ENCODE assay signal across 19 cellular contexts in the genomic region with DNA sequence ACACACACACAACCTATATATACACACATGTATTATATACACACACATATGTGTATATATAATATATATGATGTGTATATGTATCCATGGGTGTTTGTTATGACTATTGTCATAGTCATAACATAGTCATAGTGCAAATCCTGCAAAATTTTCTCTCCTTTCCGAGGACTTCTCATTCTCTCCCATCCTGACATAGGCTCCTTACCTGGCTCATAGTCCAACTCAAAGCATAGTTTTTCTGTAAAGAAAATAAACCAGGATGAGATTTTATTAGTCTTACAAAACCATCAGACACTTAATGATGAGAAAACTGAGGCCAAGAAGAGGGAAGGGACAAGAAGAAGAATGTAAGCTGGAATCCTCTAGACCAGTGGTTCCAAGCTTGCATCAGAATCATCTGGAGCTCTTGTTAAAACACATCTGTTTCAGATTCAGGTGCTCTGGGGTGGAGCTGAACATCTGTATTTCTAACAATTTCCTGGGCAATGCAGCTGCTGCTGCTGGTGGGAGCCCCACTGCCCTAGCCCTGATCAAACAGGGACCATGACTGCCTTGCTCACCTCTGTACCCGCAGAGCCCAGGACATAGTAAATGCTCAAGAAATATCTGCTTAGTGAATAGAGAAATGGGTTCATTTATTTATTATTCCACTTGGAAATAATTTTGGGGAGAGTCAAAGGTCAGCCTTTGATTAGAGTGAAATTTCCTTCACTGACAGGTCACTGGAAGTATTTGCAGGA. TPM values are rescaled to one million over a fixed set of nuclear protein-coding genes. Genes with fewer than 3 reads are reported as not detected.
DNase-seq lines count a peak whose midpoint lies in the region; ATAC-seq and TF ChIP-seq lines count a peak whose summit lies in the region.
"Had no signal": no experiment of that assay in that cellular context is flagged by ENCODE, and none has a peak within 500 bp of the region (broad histone marks: within the 10 kb centered on the region; RNA-seq: fewer than 3 reads in every experiment).

No MANE protein-coding gene starts in this region.

- H3K4me1 ChIP-seq in HEK293 (ENCODE audit: control insufficient read depth, insufficient read depth, low read length), result peaks cover 27% of the 10 kb centered on the region
- H3K4me1 ChIP-seq in colonic mucosa, result no peaks in the 10 kb centered on the region
- peaks cover 0 to 4% of the 10 kb centered on the region in 2 donors for H3K4me1 ChIP-seq in muscle layer of duodenum (ENCODE audit: control insufficient read depth in 1 of 2, insufficient read depth in 2 of 2, low read length in 2 of 2)
- H3K4me1 ChIP-seq: Caco-2 had no signal

- intact Hi-C loops in colonic mucosa (cut with DNase I), result no loop called here

- CTCF ChIA-PET in HEK293 (lab: Yijun Ruan, JAX), result interaction anchor here (0.6 to 6.3 kb wide), 5 partner anchors 17 to 89 kb away, joined by 3 to 80 read pairs (median 5); a partner anchor contains a TSS

- H3K9ac ChIP-seq in colonic mucosa (ENCODE audit: low read depth in 2 of 2, low read length in 2 of 2), result no peak overlapping the region

- POLR2A ChIA-PET in HEK293 (lab: Yijun Ruan, JAX), result interaction anchor here (0.7 kb wide), 1 partner anchor 52 kb away, joined by 4 read pairs; no protein-coding TSS in a partner anchor

- no peak for TF ChIP-seq CTCF in HEK293 (tag by site-specific recombination; IDR thresholded peaks at IDR 0.05)
- no peak for TF ChIP-seq CTCF in colonic mucosa (IDR thresholded peaks at IDR 0.05)

- H3K27ac ChIP-seq in HEK293 (ENCODE audit: extremely low read depth, low read depth, low read length) (no peak overlapping the region; the same call in 1 of the 2 replicates), colonic mucosa (peak overlapping the region; percentile 67), muscle layer of duodenum (ENCODE audit: low read length) (peak overlapping the region; percentile 65)

- no peaks in the 10 kb centered on the region for H3K36me3 ChIP-seq in HEK293 (ENCODE audit: control insufficient read depth in 2 of 2, insufficient read depth in 1 of 2, low read length in 2 of 2)
- H3K36me3 ChIP-seq in colonic mucosa, result no peaks in the 10 kb centered on the region
- H3K36me3 ChIP-seq in muscle layer of duodenum (ENCODE audit: control insufficient read depth in 1 of 2, insufficient read depth in 2 of 2, low read length in 2 of 2), result no peaks in the 10 kb centered on the region

- H3K27me3 ChIP-seq in colonic mucosa (no peaks in the 10 kb centered on the region), muscle layer of duodenum (ENCODE audit: low read depth, low read length) (no peaks in the 10 kb centered on the region)

- H3K4me3 ChIP-seq in HEK293 (ENCODE audit: low read depth, low read length) (no peak overlapping the region), colonic mucosa (no peak overlapping the region), muscle layer of duodenum (ENCODE audit: low read depth in 1 of 2, low read length in 2 of 2) (no peak overlapping the region)
- H3K4me3 ChIP-seq: GM12878 had no signal

- no peak for ATAC-seq in HG02938 (IDR thresholded peaks at IDR 0.05; ENCODE audit: unreplicated experiment)
- no peak for ATAC-seq in GM21529 (IDR thresholded peaks at IDR 0.05; ENCODE audit: unreplicated experiment)
- ATAC-seq: activated CD8-positive, alpha-beta T cell treated with anti-CD3 and anti-CD28 coated beads for 36 hours; GM12878; natural killer cell treated with Interleukin-12 subunit alpha and Interleukin-12 subunit beta and Interleukin-15 and Interleukin-18, amount 100 ng/mL, for 72 hours had no signal

- H3K9me3 ChIP-seq in HEK293 (ENCODE audit: control insufficient read depth, insufficient read depth, low read depth, low read length), result no peaks in the 10 kb centered on the region
- no peaks in the 10 kb centered on the region for H3K9me3 ChIP-seq in colonic mucosa
- no peaks in the 10 kb centered on the region for H3K9me3 ChIP-seq in muscle layer of duodenum (ENCODE audit: control insufficient read depth in 1 of 2, low read length in 2 of 2)
- H3K9me3 ChIP-seq: Caco-2 had no signal

- DNase-seq in colonic mucosa, result no peak
- DNase-seq in T-helper 2 cell, result no peak
- DNase-seq: activated CD8-positive, alpha-beta T cell treated with anti-CD3 and anti-CD28 coated beads for 36 hours; activated T-cell treated with anti-CD3 and anti-CD28 coated beads, Interleukin-2, amount 50 U/mL, for 48 hours; AML-193; Caco-2; cortex of kidney; NCI-H187 had no signal

TF ChIP-seq in HEK293, 187 proteins besides CTCF, POLR2A, EP300 and RAD21:
- TF ChIP-seq ZNF664 (tag by site-specific recombination; IDR thresholded peaks at IDR 0.05), result peak; percentile 99
- TF ChIP-seq ZNF350 (tag by site-specific recombination; IDR thresholded peaks at IDR 0.05), result no peak
- TF ChIP-seq, protein P1, sequence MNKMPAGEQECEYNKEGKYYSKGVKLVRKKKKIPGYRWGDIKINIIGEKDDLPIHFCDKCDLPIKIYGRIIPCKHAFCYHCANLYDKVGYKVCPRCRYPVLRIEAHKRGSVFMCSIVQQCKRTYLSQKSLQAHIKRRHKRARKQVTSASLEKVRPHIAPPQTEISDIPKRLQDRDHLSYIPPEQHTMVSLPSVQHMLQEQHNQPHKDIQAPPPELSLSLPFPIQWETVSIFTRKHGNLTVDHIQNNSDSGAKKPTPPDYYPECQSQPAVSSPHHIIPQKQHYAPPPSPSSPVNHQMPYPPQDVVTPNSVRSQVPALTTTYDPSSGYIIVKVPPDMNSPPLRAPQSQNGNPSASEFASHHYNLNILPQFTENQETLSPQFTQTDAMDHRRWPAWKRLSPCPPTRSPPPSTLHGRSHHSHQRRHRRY (tag by site-specific recombination; IDR thresholded peaks at IDR 0.05), result no peak
- TF ChIP-seq, protein P2, sequence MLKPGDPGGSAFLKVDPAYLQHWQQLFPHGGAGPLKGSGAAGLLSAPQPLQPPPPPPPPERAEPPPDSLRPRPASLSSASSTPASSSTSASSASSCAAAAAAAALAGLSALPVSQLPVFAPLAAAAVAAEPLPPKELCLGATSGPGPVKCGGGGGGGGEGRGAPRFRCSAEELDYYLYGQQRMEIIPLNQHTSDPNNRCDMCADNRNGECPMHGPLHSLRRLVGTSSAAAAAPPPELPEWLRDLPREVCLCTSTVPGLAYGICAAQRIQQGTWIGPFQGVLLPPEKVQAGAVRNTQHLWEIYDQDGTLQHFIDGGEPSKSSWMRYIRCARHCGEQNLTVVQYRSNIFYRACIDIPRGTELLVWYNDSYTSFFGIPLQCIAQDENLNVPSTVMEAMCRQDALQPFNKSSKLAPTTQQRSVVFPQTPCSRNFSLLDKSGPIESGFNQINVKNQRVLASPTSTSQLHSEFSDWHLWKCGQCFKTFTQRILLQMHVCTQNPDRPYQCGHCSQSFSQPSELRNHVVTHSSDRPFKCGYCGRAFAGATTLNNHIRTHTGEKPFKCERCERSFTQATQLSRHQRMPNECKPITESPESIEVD (tag by site-specific recombination; IDR thresholded peaks at IDR 0.05), result peak; percentile 78; the same call in 1 of the 2 replicates
- no peak for TF ChIP-seq ZNF19 (tag by site-specific recombination; IDR thresholded peaks at IDR 0.05; ENCODE audit: low read depth)
- TF ChIP-seq, protein P3, sequence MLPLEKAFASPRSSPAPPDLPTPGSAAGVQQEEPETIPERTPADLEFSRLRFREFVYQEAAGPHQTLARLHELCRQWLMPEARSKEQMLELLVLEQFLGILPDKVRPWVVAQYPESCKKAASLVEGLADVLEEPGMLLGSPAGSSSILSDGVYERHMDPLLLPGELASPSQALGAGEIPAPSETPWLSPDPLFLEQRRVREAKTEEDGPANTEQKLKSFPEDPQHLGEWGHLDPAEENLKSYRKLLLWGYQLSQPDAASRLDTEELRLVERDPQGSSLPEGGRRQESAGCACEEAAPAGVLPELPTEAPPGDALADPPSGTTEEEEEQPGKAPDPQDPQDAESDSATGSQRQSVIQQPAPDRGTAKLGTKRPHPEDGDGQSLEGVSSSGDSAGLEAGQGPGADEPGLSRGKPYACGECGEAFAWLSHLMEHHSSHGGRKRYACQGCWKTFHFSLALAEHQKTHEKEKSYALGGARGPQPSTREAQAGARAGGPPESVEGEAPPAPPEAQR (tag by site-specific recombination; IDR thresholded peaks at IDR 0.05), result no peak

RNA-seq across cellular contexts. Expression of a gene that starts 5.3 kb away (rescaled TPM):
- total RNA-seq in colonic mucosa, result 1 to 10 TPM; 3.8 to 3.9 TPM
- total RNA-seq: activated CD8-positive, alpha-beta T cell treated with anti-CD3 and anti-CD28 coated beads for 36 hours; glomerular endothelial cell; GM12878; natural killer cell treated with Interleukin-12 subunit alpha and Interleukin-12 subunit beta and Interleukin-15 and Interleukin-18, amount 100 ng/mL, for 72 hours; NCI-H460; progenitor cell of endocrine pancreas had no signal

RNA-seq across cellular contexts. Expression of a gene that starts 7.7 kb away (rescaled TPM):
- 10 to 100 TPM; 26.8 to 47.3 TPM for total RNA-seq in colonic mucosa
- total RNA-seq: activated CD8-positive, alpha-beta T cell treated with anti-CD3 and anti-CD28 coated beads for 36 hours; glomerular endothelial cell; GM12878; lung microvascular endothelial cell; NCI-H460; progenitor cell of endocrine pancreas; temporal lobe had no signal

RNA-seq across cellular contexts. Expression of a gene that starts 19.8 kb away (rescaled TPM):
- 10 to 100 TPM; 10.7 to 17.0 TPM for total RNA-seq in colonic mucosa
- total RNA-seq: activated CD8-positive, alpha-beta T cell treated with anti-CD3 and anti-CD28 coated beads for 36 hours; Caco-2; glomerular endothelial cell; GM12878; lung microvascular endothelial cell; natural killer cell treated with Interleukin-12 subunit alpha and Interleukin-12 subunit beta and Interleukin-15 and Interleukin-18, amount 100 ng/mL, for 72 hours; NCI-H460; progenitor cell of endocrine pancreas; temporal lobe had no signal

RNA-seq across cellular contexts. Expression of a gene that starts 42.8 kb away (rescaled TPM):
- 10 to 100 TPM; 44.4 to 51.2 TPM for total RNA-seq in colonic mucosa
- total RNA-seq: activated CD8-positive, alpha-beta T cell treated with anti-CD3 and anti-CD28 coated beads for 36 hours; glomerular endothelial cell; lung microvascular endothelial cell; natural killer cell treated with Interleukin-12 subunit alpha and Interleukin-12 subunit beta and Interleukin-15 and Interleukin-18, amount 100 ng/mL, for 72 hours; NCI-H460; progenitor cell of endocrine pancreas; temporal lobe had no signal

RNA-seq across cellular contexts. Expression of a gene that starts 57.5 kb away (rescaled TPM):
- total RNA-seq in colonic mucosa, result 10 to 100 TPM; 48.2 to 53.5 TPM
